In genomic region chr1:114032271-114033218, GRCh38 we compare ENCODE assay signal across 1 cellular context.
TF ChIP-seq lines count a peak whose summit lies in the region.

No MANE protein-coding gene starts in this region.

TF ChIP-seq in K562, 482 proteins besides CTCF, POLR2A, EP300 and RAD21 (continued from another document):
- TF ChIP-seq SFPQ (IDR thresholded peaks at IDR 0.05; ENCODE audit: low read depth, low read length), result no peak
- TF ChIP-seq ATF3 (IDR thresholded peaks at IDR 0.05), result peak; percentile 33; the same call in 1 of the 2 replicates
- no peak for TF ChIP-seq ATF3 (CRISPR knock-in tag; conservative IDR thresholded peaks at IDR 0.05)
- no peak for TF ChIP-seq U2AF2 (optimal IDR thresholded peaks at IDR 0.05; ENCODE audit: low read depth, low read length)
- TF ChIP-seq FOSL1 (tag; conservative IDR thresholded peaks at IDR 0.05), result peak; percentile 98
- TF ChIP-seq SIN3A (IDR thresholded peaks at IDR 0.05; ENCODE audit: borderline replicate concordance in 2 of 2, control insufficient read depth in 1 of 2, low read depth in 2 of 2, low read length in 2 of 2), result no peak
- no peak for TF ChIP-seq ZNF133 (CRISPR knock-in tag; IDR thresholded peaks at IDR 0.05)
- TF ChIP-seq ZNF444 (CRISPR knock-in tag; IDR thresholded peaks at IDR 0.05), result no peak
- no peak for TF ChIP-seq ZNF274 (IDR thresholded peaks at IDR 0.05; ENCODE audit: borderline replicate concordance, low read depth, low read length)
- no peak for TF ChIP-seq ZNF263 (CRISPR knock-in tag; IDR thresholded peaks at IDR 0.05; ENCODE audit: borderline replicate concordance)
- TF ChIP-seq ZNF280B (CRISPR knock-in tag; IDR thresholded peaks at IDR 0.05), result no peak
- no peak for TF ChIP-seq HMGXB4 (CRISPR knock-in tag; IDR thresholded peaks at IDR 0.05)
- TF ChIP-seq ATF2 (CRISPR knock-in tag; IDR thresholded peaks at IDR 0.05), result no peak
- no peak for TF ChIP-seq BCOR (IDR thresholded peaks at IDR 0.05)
- 0 out of 2 replicates have a peak, but pooled peaks have one; percentile 21 for TF ChIP-seq JUN (IDR thresholded peaks at IDR 0.05; ENCODE audit: borderline replicate concordance, low read depth, low read length)
- TF ChIP-seq JUN (CRISPR knock-in tag; IDR thresholded peaks at IDR 0.05; ENCODE audit: borderline replicate concordance), result no peak
- TF ChIP-seq KHSRP (IDR thresholded peaks at IDR 0.05), result no peak
